22 cellular contexts compared by ENCODE assay signal in the genomic region with DNA sequence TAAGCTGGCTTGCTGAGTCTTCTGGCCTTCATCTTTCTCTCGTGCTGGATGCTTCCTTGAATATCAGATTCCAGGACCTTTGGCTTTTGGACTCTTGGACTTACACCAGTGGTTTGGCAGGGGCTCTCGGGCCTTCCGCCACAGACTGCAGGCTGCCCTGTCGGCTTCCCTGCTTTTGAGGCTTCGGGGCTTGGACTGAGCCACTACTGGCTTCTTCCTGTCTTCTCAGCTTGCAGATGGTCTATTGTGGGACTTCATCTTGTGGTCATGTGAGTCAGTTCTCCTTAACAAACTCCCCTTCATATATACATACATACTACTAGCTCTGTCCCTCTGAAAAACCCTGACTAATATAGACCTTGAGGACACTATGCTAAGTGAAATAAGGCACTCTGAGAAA.
DNase-seq lines count a peak whose midpoint lies in the region; ATAC-seq and TF ChIP-seq lines count a peak whose summit lies in the region.
"Had no signal": no experiment of that assay in that cellular context is flagged by ENCODE, and none has a peak within 500 bp of the region (broad histone marks: within the 10 kb centered on the region; RNA-seq: fewer than 3 reads in every experiment).

No MANE protein-coding gene starts in this region.

- H4K20me1 ChIP-seq in DND-41 (ENCODE audit: insufficient read depth, low read length) = no peaks in the 10 kb centered on the region

- ATAC-seq in DND-41 (ENCODE audit: insufficient read depth, low read depth) (peak; percentile 58; the same call in 2 of the 3 replicates), right lobe of liver (peak; percentile 72 to 91 (median 76)), GM18498 (IDR thresholded peaks at IDR 0.05; ENCODE audit: unreplicated experiment) (no peak), SK-N-SH treated with all-trans-retinoic acid at 6 μM for 48 hours (no peak)
- ATAC-seq: GM12878, left colon had no signal

- H3K9ac ChIP-seq in DND-41 (ENCODE audit: low read depth, low read length) = no peak overlapping the region

- no peak overlapping the region for H3K4me2 ChIP-seq in DND-41 (ENCODE audit: insufficient read depth, low read length)

- H3K36me3 ChIP-seq in DND-41 (ENCODE audit: insufficient read depth, low read length) (no peaks in the 10 kb centered on the region), right lobe of liver (no peaks in the 10 kb centered on the region)
- H3K36me3 ChIP-seq: pancreas, tibial nerve had no signal

- H3K27me3 ChIP-seq in DND-41 (ENCODE audit: insufficient read depth, low read length, poor library complexity) = no peaks in the 10 kb centered on the region
- no peaks in the 10 kb centered on the region for H3K27me3 ChIP-seq in right lobe of liver
- H3K27me3 ChIP-seq: pancreas, tibial nerve had no signal

- no peak overlapping the region for H2AFZ ChIP-seq in DND-41 (ENCODE audit: low read depth, low read length)

- no peaks in the 10 kb centered on the region for H3K4me1 ChIP-seq in DND-41 (ENCODE audit: insufficient read depth, low read length)
- no peaks in the 10 kb centered on the region for H3K4me1 ChIP-seq in right lobe of liver
- H3K4me1 ChIP-seq: pancreas had no signal

- H3K27ac ChIP-seq in DND-41 (ENCODE audit: low read length) (no peak overlapping the region), right lobe of liver (no peak overlapping the region)
- H3K27ac ChIP-seq: pancreas, RWPE1, SK-N-MC had no signal

- H3K79me2 ChIP-seq in DND-41 (ENCODE audit: insufficient read depth, low read length) = no peaks in the 10 kb centered on the region

- intact Hi-C loops in right lobe of liver (cut with DNase I) = no loop called here

- H3K4me3 ChIP-seq in DND-41 (ENCODE audit: low read depth in 1 of 2, low read length in 2 of 2) (no peak overlapping the region), right lobe of liver (no peak overlapping the region)
- H3K4me3 ChIP-seq: GM12878, pancreas, SK-N-MC, tibial nerve had no signal

- no peak for TF ChIP-seq POLR2A in right lobe of liver (IDR thresholded peaks at IDR 0.05)

- H3K9me3 ChIP-seq in DND-41 (ENCODE audit: insufficient read depth, low read length, severe bottlenecking) = no peaks in the 10 kb centered on the region
- H3K9me3 ChIP-seq in right lobe of liver = no peaks in the 10 kb centered on the region
- H3K9me3 ChIP-seq: pancreas, tibial nerve had no signal

- peak; percentile 25 for DNase-seq in Ammon's horn (ENCODE audit: low spot score)
- DNase-seq in DND-41 = no peak
- DNase-seq in OCI-M1 (lab: John Stamatoyannopoulos, UW) = peak; percentile 15
- DNase-seq in right lobe of liver = peak; percentile 44 to 72 (median 70)
- DNase-seq in NCI-H1092 treated with DMSO at 0.1 percent for 48 hours (lab: John Stamatoyannopoulos, UW) = no peak
- DNase-seq: activated effector memory CD4-positive, alpha-beta T cell treated with Interleukin-2 at 50 U/mL for 16 hours; anterior cingulate cortex; DMS153; HFFc6; left colon; NCI-H1436 treated with DMSO at 0.1 percent for 48 hours; NCI-H2107; NCI-H748 treated with DMSO at 0.1 percent for 48 hours; pancreas; retina; stimulated activated CD4-positive, alpha-beta T cell treated with anti-CD3 and anti-CD28 coated beads, Interleukin-1b, Interleukin-23, amount 100 ng/mL, for 48 hours had no signal

- WGBS in right lobe of liver (ENCODE audit: insufficient coverage, low coverage, low lambda C conversion rate, missing lambda C conversion rate) = 11% methylated on average over 3 of the region's 5 CpGs

- TF ChIP-seq CTCF in DND-41 (IDR thresholded peaks at IDR 0.05; ENCODE audit: borderline replicate concordance, extremely low read depth, low read length, poor library complexity, severe bottlenecking) (no peak), right lobe of liver (IDR thresholded peaks at IDR 0.05) (no peak)

TF ChIP-seq in SK-N-SH treated with all-trans-retinoic acid at 6 μM for 48 hours, 23 proteins besides CTCF, POLR2A, EP300 and RAD21:
- TF ChIP-seq ZNF8 (CRISPR knock-in tag; IDR thresholded peaks at IDR 0.05) (no peak), ARNTL (CRISPR knock-in tag; IDR thresholded peaks at IDR 0.05; ENCODE audit: borderline replicate concordance, low read depth) (no peak), ZNF70 (CRISPR knock-in tag; IDR thresholded peaks at IDR 0.05) (no peak), OSR1 (CRISPR knock-in tag; IDR thresholded peaks at IDR 0.05) (no peak), SNAI2 (CRISPR knock-in tag; IDR thresholded peaks at IDR 0.05) (no peak), ISL1 (CRISPR knock-in tag; IDR thresholded peaks at IDR 0.05) (no peak), TOX (CRISPR knock-in tag; IDR thresholded peaks at IDR 0.05; ENCODE audit: borderline replicate concordance) (no peak), PPARA (CRISPR knock-in tag; IDR thresholded peaks at IDR 0.05; ENCODE audit: borderline replicate concordance) (no peak), ZFP3 (CRISPR knock-in tag; IDR thresholded peaks at IDR 0.05) (no peak), CSRNP3 (CRISPR knock-in tag; IDR thresholded peaks at IDR 0.05) (no peak), TCF4 (CRISPR knock-in tag; IDR thresholded peaks at IDR 0.05; ENCODE audit: borderline replicate concordance) (no peak), ZFP30 (CRISPR knock-in tag; IDR thresholded peaks at IDR 0.05) (no peak), ESRRG (CRISPR knock-in tag; IDR thresholded peaks at IDR 0.05) (no peak), ZNF565 (CRISPR knock-in tag; conservative IDR thresholded peaks at IDR 0.05; ENCODE audit: low read depth) (no peak), CSDC2 (CRISPR knock-in tag; IDR thresholded peaks at IDR 0.05) (no peak)
- TF ChIP-seq, protein P1, sequence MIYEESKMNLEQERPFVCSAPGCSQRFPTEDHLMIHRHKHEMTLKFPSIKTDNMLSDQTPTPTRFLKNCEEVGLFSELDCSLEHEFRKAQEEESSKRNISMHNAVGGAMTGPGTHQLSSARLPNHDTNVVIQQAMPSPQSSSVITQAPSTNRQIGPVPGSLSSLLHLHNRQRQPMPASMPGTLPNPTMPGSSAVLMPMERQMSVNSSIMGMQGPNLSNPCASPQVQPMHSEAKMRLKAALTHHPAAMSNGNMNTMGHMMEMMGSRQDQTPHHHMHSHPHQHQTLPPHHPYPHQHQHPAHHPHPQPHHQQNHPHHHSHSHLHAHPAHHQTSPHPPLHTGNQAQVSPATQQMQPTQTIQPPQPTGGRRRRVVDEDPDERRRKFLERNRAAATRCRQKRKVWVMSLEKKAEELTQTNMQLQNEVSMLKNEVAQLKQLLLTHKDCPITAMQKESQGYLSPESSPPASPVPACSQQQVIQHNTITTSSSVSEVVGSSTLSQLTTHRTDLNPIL (CRISPR knock-in tag; IDR thresholded peaks at IDR 0.05; ENCODE audit: low read depth) = no peak

Comparison
In these comparisons a context has a peak if more than half of its experiments do, and no peak if none do; other contexts are left out.
1. DNase-seq: peak in Ammon's horn (single experiment), OCI-M1 (single experiment) and right lobe of liver (3 of 3); none in DND-41 (single experiment) and NCI-H1092 treated with DMSO at 0.1 percent for 48 hours (single experiment).
2. ATAC-seq: peak in DND-41 (single experiment) and right lobe of liver (4 of 4); none in GM18498 (single experiment) and SK-N-SH treated with all-trans-retinoic acid at 6 μM for 48 hours (single experiment).